Comparison of ENCODE assay signal across 15 cellular contexts in the genomic region with DNA sequence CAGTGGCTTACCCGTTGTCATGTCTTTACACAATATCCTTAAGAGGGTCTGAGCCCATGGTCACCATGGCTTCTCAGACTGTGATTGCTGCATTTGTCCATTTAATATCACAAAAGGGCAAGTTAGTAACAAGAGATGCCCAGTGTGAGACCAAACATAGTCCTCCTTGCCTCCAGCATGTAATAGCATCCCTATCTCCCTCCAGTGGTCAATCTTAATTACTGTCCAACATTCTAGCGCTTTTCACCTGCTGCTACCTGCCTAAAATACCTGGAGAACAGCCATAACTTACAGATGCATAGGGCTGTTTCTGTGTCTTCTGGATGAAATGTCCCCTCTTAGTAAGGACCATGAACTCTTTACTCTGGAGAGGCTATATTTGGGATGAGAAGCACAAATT.
DNase-seq lines count a peak whose midpoint lies in the region; ATAC-seq and TF ChIP-seq lines count a peak whose summit lies in the region.
"Had no signal": no experiment of that assay in that cellular context is flagged by ENCODE, and none has a peak within 500 bp of the region (broad histone marks: within the 10 kb centered on the region; RNA-seq: fewer than 3 reads in every experiment).

No MANE protein-coding gene starts in this region.

- no peaks in the 10 kb centered on the region for H3K9me3 Mint-ChIP-seq in MCF 10A (ENCODE audit: unreplicated experiment)

- no peak overlapping the region for H3K27ac ChIP-seq in breast epithelium
- no peak overlapping the region for H3K27ac ChIP-seq in VCaP
- no peak overlapping the region for H3K27ac ChIP-seq in foreskin keratinocyte
- H3K27ac ChIP-seq: ovary, SK-N-MC had no signal

- POLR2A ChIA-PET in MCF 10A (lab: Yijun Ruan, JAX) = no interaction called here

- no peaks in the 10 kb centered on the region for H3K36me3 ChIP-seq in breast epithelium
- H3K36me3 ChIP-seq: ovary had no signal

- CTCF ChIA-PET in MCF 10A (lab: Yijun Ruan, JAX) = interaction anchor here (1.6 kb wide), 1 partner anchor 22 kb away, joined by 10 read pairs; no protein-coding TSS in a partner anchor

- ATAC-seq in foreskin keratinocyte = peak; percentile 73

- no peak for TF ChIP-seq POLR2A in breast epithelium (IDR thresholded peaks at IDR 0.05)

- H3K27ac Mint-ChIP-seq in MCF 10A (ENCODE audit: low read depth, unreplicated experiment) = no peak overlapping the region
- H3K27ac Mint-ChIP-seq: activated B cell treated with CpG ODN at 0.5 μM for 24 hours; activated naive CD8-positive, alpha-beta T cell had no signal

- H3K36me3 Mint-ChIP-seq in MCF 10A (ENCODE audit: insufficient read depth, unreplicated experiment) = peaks cover 6% of the 10 kb centered on the region
- H3K36me3 Mint-ChIP-seq: activated naive CD8-positive, alpha-beta T cell had no signal

- H3K4me3 Mint-ChIP-seq in MCF 10A (ENCODE audit: unreplicated experiment) = no peak overlapping the region
- H3K4me3 Mint-ChIP-seq: activated B cell treated with CpG ODN at 0.5 μM for 24 hours; activated naive CD8-positive, alpha-beta T cell had no signal

- H3K9me3 ChIP-seq in breast epithelium = peaks cover 0 to 8% of the 10 kb centered on the region in 2 donors
- H3K9me3 ChIP-seq: ovary had no signal

- intact Hi-C loops in MCF 10A (cut with micrococcal nuclease) (loop anchor here (1.0 kb wide), 1 partner anchor 92 kb away; no protein-coding TSS in a partner anchor), breast epithelium (cut with DNase I; ENCODE audit: low total_unique reads) (no loop called here)

- no peaks in the 10 kb centered on the region for H3K4me1 Mint-ChIP-seq in MCF 10A (ENCODE audit: insufficient read depth, unreplicated experiment)
- H3K4me1 Mint-ChIP-seq: activated B cell treated with CpG ODN at 0.5 μM for 24 hours had no signal

- H3K4me3 ChIP-seq in breast epithelium (no peak overlapping the region), foreskin fibroblast (ENCODE audit: low read depth in 1 of 2, low read length in 2 of 2) (no peak overlapping the region)
- H3K4me3 ChIP-seq: ovary, SK-N-MC had no signal

- DNase-seq in MCF 10A (ENCODE audit: unreplicated experiment) = peak; percentile 35
- DNase-seq in breast epithelium (ENCODE audit: low spot score in 2 of 2) = no peak
- peak in 1 of 2 donors; percentile 34 for DNase-seq in foreskin keratinocyte
- no peak for DNase-seq in NCI-H1092 treated with DMSO at 0.1 percent for 48 hours (lab: John Stamatoyannopoulos, UW)
- DNase-seq in foreskin fibroblast = no peak
- DNase-seq in middle frontal gyrus (ENCODE audit: extremely low spot score, low spot score) = no peak
- no peak for DNase-seq in kidney tubule cell (ENCODE audit: low spot score)
- DNase-seq: activated B cell treated with CpG ODN at 0.5 μM for 24 hours; NCI-H146; NCI-H774; ovary; stimulated activated CD4-positive, alpha-beta T cell treated with anti-CD3 and anti-CD28 coated beads, Interleukin-12 subunit alpha, Interleukin-12 subunit beta, amount 100 ng/mL, for 4 hours had no signal

- H3K27me3 Mint-ChIP-seq in MCF 10A (ENCODE audit: insufficient read depth, unreplicated experiment) = no peaks in the 10 kb centered on the region

- H3K27me3 ChIP-seq in breast epithelium = no peaks in the 10 kb centered on the region
- H3K27me3 ChIP-seq in foreskin keratinocyte = no peaks in the 10 kb centered on the region
- H3K27me3 ChIP-seq: ovary had no signal

- no TSS peak for BruUV-seq in MCF 10A (replicated peaks; lab: Mats Ljungman, UMichigan)

- TF ChIP-seq CTCF in MCF 10A (IDR thresholded peaks at IDR 0.05; ENCODE audit: unreplicated experiment) (peak; percentile 23), breast epithelium (IDR thresholded peaks at IDR 0.05) (peak in 1 of 3 donors; percentile 9), VCaP (conservative IDR thresholded peaks at IDR 0.05) (peak; percentile 23; the same call in 1 of the 2 replicates), foreskin keratinocyte (conservative IDR thresholded peaks at IDR 0.05) (peak; percentile 60), foreskin fibroblast (IDR thresholded peaks at IDR 0.05; ENCODE audit: low read depth, low read length) (no peak)

- H3K4me1 ChIP-seq in breast epithelium (no peaks in the 10 kb centered on the region), foreskin keratinocyte (no peaks in the 10 kb centered on the region)
